Comparison of ENCODE assay signal across 24 cellular contexts in the genomic region with DNA sequence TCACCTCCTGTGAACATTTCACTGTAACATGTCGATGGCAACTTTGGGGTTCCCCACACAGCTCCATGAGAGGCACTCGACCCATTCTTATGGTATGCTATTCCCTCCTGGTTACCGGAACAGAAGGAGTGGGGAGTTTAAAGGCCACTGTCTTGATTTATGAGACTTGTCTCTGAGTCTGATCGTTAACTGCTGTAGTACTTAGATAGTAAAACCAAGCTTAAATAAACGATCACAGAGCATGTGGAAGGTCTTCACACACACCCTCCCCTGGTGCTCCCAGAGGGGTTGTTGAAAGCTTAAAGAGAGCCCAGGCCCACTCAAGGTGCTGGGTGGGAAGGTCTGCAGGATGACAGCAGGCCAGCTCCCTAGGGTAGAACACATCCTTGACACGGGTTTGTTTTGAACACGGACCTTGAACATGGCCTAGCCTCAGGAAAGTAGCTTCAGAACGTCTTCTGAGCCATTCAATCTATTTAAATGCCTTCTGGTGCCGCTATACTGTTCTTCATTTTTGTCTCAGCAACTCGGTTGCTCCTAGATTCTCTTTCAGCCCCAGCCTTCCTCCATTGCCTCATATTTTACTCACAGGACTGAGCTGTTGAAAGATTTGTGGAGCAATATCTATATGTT.
DNase-seq lines count a peak whose midpoint lies in the region; ATAC-seq and TF ChIP-seq lines count a peak whose summit lies in the region.
"Had no signal": no experiment of that assay in that cellular context is flagged by ENCODE, and none has a peak within 500 bp of the region (broad histone marks: within the 10 kb centered on the region; RNA-seq: fewer than 3 reads in every experiment).

No MANE protein-coding gene starts in this region.

- H3K36me3 ChIP-seq in Caco-2 (ENCODE audit: control insufficient read depth, insufficient read depth, low read length) (no peaks in the 10 kb centered on the region), colonic mucosa (no peaks in the 10 kb centered on the region)
- H3K36me3 ChIP-seq: BLaER1, Peyer's patch had no signal

- no peak overlapping the region for H3K4me3 Mint-ChIP-seq in Caco-2 (ENCODE audit: unreplicated experiment)
- no peak overlapping the region for H3K4me3 Mint-ChIP-seq in progenitor cell of endocrine pancreas (ENCODE audit: low read depth)
- H3K4me3 Mint-ChIP-seq: CD4-positive, alpha-beta T cell had no signal

- DNase-seq in Caco-2 (no peak), colonic mucosa (no peak), left kidney (ENCODE audit: low read depth, low spot score) (peak; percentile 89), progenitor cell of endocrine pancreas (ENCODE audit: low spot score, unreplicated experiment) (no peak), epidermal melanocyte (ENCODE audit: insufficient read length, low spot score) (no peak), activated T-cell treated with anti-CD3 and anti-CD28 coated beads for 4 hours (no peak), NCI-H2107 (lab: John Stamatoyannopoulos, UW) (no peak)
- DNase-seq: ACHN; CD4-positive, alpha-beta T cell; COR-L47; DMS 273 treated with DMSO at 0.1 percent for 48 hours; DMS79 treated with DMSO at 0.1 percent for 48 hours; H7; KBM-7; NCI-H1092; NCI-H1436; NCI-H187 treated with DMSO at 0.1 percent for 48 hours; NCI-H226; NCI-H510A treated with DMSO at 0.1 percent for 48 hours; Peyer's patch had no signal

- ATAC-seq in HG02763 (IDR thresholded peaks at IDR 0.05; ENCODE audit: unreplicated experiment), result no peak

- H3K9me3 Mint-ChIP-seq in Caco-2 (ENCODE audit: unreplicated experiment) (peaks cover 6% of the 10 kb centered on the region), progenitor cell of endocrine pancreas (ENCODE audit: low read depth) (peaks cover 6% of the 10 kb centered on the region)
- H3K9me3 Mint-ChIP-seq: CD4-positive, alpha-beta T cell had no signal

- no peaks in the 10 kb centered on the region; the same call in 1 of the 2 replicates for H3K9me3 ChIP-seq in Caco-2
- H3K9me3 ChIP-seq in colonic mucosa, result no peaks in the 10 kb centered on the region
- H3K9me3 ChIP-seq: BLaER1, Peyer's patch had no signal

- H3K4me3 ChIP-seq in Caco-2 (ENCODE audit: low read depth, low read length) (no peak overlapping the region), colonic mucosa (no peak overlapping the region)
- H3K4me3 ChIP-seq: BLaER1, Peyer's patch had no signal

- H3K27me3 Mint-ChIP-seq in Caco-2 (ENCODE audit: insufficient read depth, unreplicated experiment), result no peaks in the 10 kb centered on the region
- no peaks in the 10 kb centered on the region for H3K27me3 Mint-ChIP-seq in progenitor cell of endocrine pancreas
- H3K27me3 Mint-ChIP-seq: CD4-positive, alpha-beta T cell had no signal

- H3K4me1 ChIP-seq in Caco-2 (peaks cover 9% of the 10 kb centered on the region), colonic mucosa (peaks cover 10% of the 10 kb centered on the region)
- H3K4me1 ChIP-seq: BLaER1 had no signal

- TF ChIP-seq CTCF in Caco-2 (IDR thresholded peaks at IDR 0.05; ENCODE audit: insufficient read depth in 1 of 2, low read depth in 1 of 2, low read length in 1 of 2, severe bottlenecking in 1 of 2, unreplicated experiment in 1 of 2) (no peak), colonic mucosa (IDR thresholded peaks at IDR 0.05) (no peak), progenitor cell of endocrine pancreas (IDR thresholded peaks at IDR 0.05; ENCODE audit: unreplicated experiment) (no peak)

- BruUV-seq in Caco-2 (replicated peaks; lab: Mats Ljungman, UMichigan), result no TSS peak

- no peaks in the 10 kb centered on the region for H3K27me3 ChIP-seq in Caco-2 (replicated peaks; ENCODE audit: control insufficient read depth, insufficient read depth, low read length)
- H3K27me3 ChIP-seq in colonic mucosa, result no peaks in the 10 kb centered on the region
- H3K27me3 ChIP-seq: BLaER1, Peyer's patch had no signal

- peaks cover 13% of the 10 kb centered on the region for H3K4me1 Mint-ChIP-seq in Caco-2 (ENCODE audit: low read depth, unreplicated experiment)
- peaks cover 39% of the 10 kb centered on the region for H3K4me1 Mint-ChIP-seq in progenitor cell of endocrine pancreas (ENCODE audit: low read depth)

- H3K36me3 Mint-ChIP-seq in Caco-2 (ENCODE audit: insufficient read depth, unreplicated experiment), result no peaks in the 10 kb centered on the region
- no peaks in the 10 kb centered on the region for H3K36me3 Mint-ChIP-seq in progenitor cell of endocrine pancreas (ENCODE audit: insufficient read depth)

- H3K27ac Mint-ChIP-seq in Caco-2 (ENCODE audit: unreplicated experiment), result peak overlapping the region; percentile 34
- peak overlapping the region; percentile 80 for H3K27ac Mint-ChIP-seq in progenitor cell of endocrine pancreas
- H3K27ac Mint-ChIP-seq: CD4-positive, alpha-beta T cell had no signal

- H3K27ac ChIP-seq in colonic mucosa, result peak overlapping the region; percentile 79
- H3K27ac ChIP-seq: 22Rv1, BLaER1, HL-60 had no signal

- CTCF ChIA-PET in Caco-2 (lab: Charles Lee), result no interaction called here

- intact Hi-C loops in Caco-2 (cut with micrococcal nuclease; ENCODE audit: unreplicated experiment), result no loop called here
- intact Hi-C loops in colonic mucosa (cut with DNase I), result no loop called here

- peak overlapping the region in 1 of 2 donors; percentile 43 for H3K9ac ChIP-seq in colonic mucosa (ENCODE audit: low read depth in 2 of 2, low read length in 2 of 2)
- H3K9ac ChIP-seq: BLaER1 had no signal

- POLR2A ChIA-PET in Caco-2 (lab: Charles Lee), result no interaction called here
